In genomic region chr7:128387663-128388485, GRCh38 we compare ENCODE assay signal across 8 cellular contexts. TPM values are rescaled to one million over a fixed set of nuclear protein-coding genes. Genes with fewer than 3 reads are reported as not detected.
A peak's percentile ranks its signal among the peaks of the same experiment; 100 is the strongest.
DNase-seq lines count a peak whose midpoint lies in the region; ATAC-seq and TF ChIP-seq lines count a peak whose summit lies in the region.

No MANE protein-coding gene starts in this region.

- peak; percentile 49 for ATAC-seq in GM18519 (IDR thresholded peaks at IDR 0.05; ENCODE audit: low FRiP score, unreplicated experiment)
- ATAC-seq in HG03469 (IDR thresholded peaks at IDR 0.05; ENCODE audit: unreplicated experiment), result peak; percentile 55
- peak; percentile 60 for ATAC-seq in esophagus mucosa
- ATAC-seq in natural killer cell, result peak; percentile 83 to 96 (median 94)

- H3K9me3 ChIP-seq in NT2/D1 (ENCODE audit: insufficient read depth, low read length), result no peaks in the 10 kb centered on the region

- peak; percentile 93 for DNase-seq in AG08396 (ENCODE audit: low spot score)
- DNase-seq in NT2/D1 (ENCODE audit: low read depth, low spot score), result peak; percentile 87
- peak; percentile 62 for DNase-seq in activated T-cell treated with anti-CD3 and anti-CD28 coated beads for 1 hour (ENCODE audit: low read depth)
- DNase-seq in natural killer cell, result peak; percentile 58
- peak; percentile 52 for DNase-seq in stimulated activated naive CD4-positive, alpha-beta T cell treated with Interleukin-2 at 50 U/mL for 16 hours (lab: John Stamatoyannopoulos, UW)

- H3K4me1 Mint-ChIP-seq in natural killer cell, result peaks cover 0 to 14% of the 10 kb centered on the region in 2 donors

- H3K27me3 Mint-ChIP-seq in natural killer cell (ENCODE audit: low read depth in 2 of 2), result no peaks in the 10 kb centered on the region

- H3K9me3 Mint-ChIP-seq in natural killer cell, result no peaks in the 10 kb centered on the region

- H3K36me3 ChIP-seq in NT2/D1 (ENCODE audit: insufficient read depth, insufficient read length, low read length), result peaks cover 15% of the 10 kb centered on the region

- no peaks in the 10 kb centered on the region for H3K27me3 ChIP-seq in NT2/D1 (ENCODE audit: insufficient read depth, insufficient read length)

- no peak overlapping the region for H3K9ac ChIP-seq in NT2/D1 (ENCODE audit: insufficient read length, low read depth)

- no peak overlapping the region for H3K4me3 ChIP-seq in NT2/D1 (ENCODE audit: insufficient read length, low read depth)

- peaks cover 19% of the 10 kb centered on the region for H3K4me1 ChIP-seq in NT2/D1 (ENCODE audit: insufficient read depth, insufficient read length)

- intact Hi-C loops in natural killer cell (cut with micrococcal nuclease), result loop anchor here (1.0 to 2.0 kb wide), 3 partner anchors 41 to 680 kb away; no protein-coding TSS in a partner anchor

- H3K4me3 Mint-ChIP-seq in natural killer cell, result no peak overlapping the region

- no peaks in the 10 kb centered on the region for H3K36me3 Mint-ChIP-seq in natural killer cell

- TF ChIP-seq CTCF in natural killer cell (IDR thresholded peaks at IDR 0.05), result peak; percentile 83

- H3K27ac Mint-ChIP-seq in natural killer cell, result no peak overlapping the region

RNA-seq across cellular contexts. Expression of gene IMPDH1, which starts 21.9 kb away (rescaled TPM):
- total RNA-seq in esophagus mucosa (38.5 TPM), natural killer cell (10 to 100 TPM; 77.8 to 94.1 (median 89.6) TPM)

RNA-seq across cellular contexts. Expression of gene PRRT4, which starts 26.4 kb away (rescaled TPM):
- total RNA-seq in esophagus mucosa (1.3 TPM), natural killer cell (under 1 TPM in 1 of 3 donors, not detected in 2; 0.42 TPM)

RNA-seq across cellular contexts. Expression of gene RBM28, which starts 44.2 kb away (rescaled TPM):
- 23.3 TPM for total RNA-seq in esophagus mucosa
- 10 to 100 TPM; 32.5 to 48.7 (median 48.5) TPM for total RNA-seq in natural killer cell
